18 cellular contexts compared by ENCODE assay signal in the genomic region with DNA sequence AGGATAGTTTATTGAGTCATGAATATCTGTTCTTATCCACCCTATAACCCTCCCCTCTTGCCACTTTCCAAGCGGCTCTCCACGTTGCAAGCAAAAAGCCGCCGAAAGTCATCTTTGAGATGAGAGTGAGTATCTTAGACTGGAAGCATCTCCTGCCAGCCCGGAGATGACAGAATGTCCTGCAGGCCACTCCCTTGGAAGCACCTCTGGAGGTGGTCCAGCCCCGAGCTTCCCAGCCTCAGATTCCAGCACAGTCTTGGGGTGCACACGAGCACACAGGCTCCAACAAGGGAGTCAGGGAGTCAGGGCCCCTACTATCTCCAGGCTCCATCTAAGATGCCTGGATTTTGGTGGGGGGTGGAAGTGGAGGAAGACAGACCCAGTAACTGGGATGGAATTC. TPM values are rescaled to one million over a fixed set of nuclear protein-coding genes. Genes with fewer than 3 reads are reported as not detected.
DNase-seq lines count a peak whose midpoint lies in the region; ATAC-seq and TF ChIP-seq lines count a peak whose summit lies in the region.
"Had no signal": no experiment of that assay in that cellular context is flagged by ENCODE, and none has a peak within 500 bp of the region (broad histone marks: within the 10 kb centered on the region; RNA-seq: fewer than 3 reads in every experiment).

No MANE protein-coding gene starts in this region.

- in situ Hi-C loops in mammary epithelial cell (cut with MboI; ENCODE audit: low sequenced_read_pairs in 2 of 2) = loop anchor here (10.0 kb wide), 2 partner anchors 148 to 158 kb away; a partner anchor contains a TSS

- no peaks in the 10 kb centered on the region for H3K79me2 ChIP-seq in mammary epithelial cell (ENCODE audit: insufficient read depth, low read length)

- CTCF ChIA-PET in mammary epithelial cell (lab: Charles Lee; ENCODE audit: low non-redundant PET) = no interaction called here

- H3K4me1 ChIP-seq in left ventricle myocardium inferior (peaks cover 41% of the 10 kb centered on the region), vagina (peaks cover 39% of the 10 kb centered on the region), mammary epithelial cell (ENCODE audit: insufficient read depth, low read length) (peaks cover 5% of the 10 kb centered on the region)

- H4K20me1 ChIP-seq in mammary epithelial cell (ENCODE audit: insufficient read depth, low read length) = no peaks in the 10 kb centered on the region
- H4K20me1 ChIP-seq: BLaER1 had no signal

- H3K36me3 Mint-ChIP-seq in chondrocyte (ENCODE audit: low read depth) (no peaks in the 10 kb centered on the region), nephron (ENCODE audit: low read depth) (no peaks in the 10 kb centered on the region)
- H3K36me3 Mint-ChIP-seq: CD8-positive, alpha-beta T cell had no signal

- H3K27me3 Mint-ChIP-seq in chondrocyte (ENCODE audit: low read depth) = no peaks in the 10 kb centered on the region
- H3K27me3 Mint-ChIP-seq in nephron (ENCODE audit: low read depth) = peaks cover 32% of the 10 kb centered on the region

- DNase-seq in left ventricle myocardium inferior (no peak), Right ventricle myocardium superior (no peak), chondrocyte (ENCODE audit: low spot score) (no peak), vagina (ENCODE audit: extremely low spot score in 2 of 2) (no peak), mammary epithelial cell (no peak)
- no peak for DNase-seq in activated naive CD4-positive, alpha-beta T cell (lab: John Stamatoyannopoulos, UW)
- DNase-seq: CD8-positive, alpha-beta T cell; DMS79; HCEC 1CT; NCI-H1436; NCI-H2029 treated with DMSO at 0.1 percent for 48 hours; NCI-H774; SHP77 had no signal

- H3K4me1 Mint-ChIP-seq in chondrocyte (ENCODE audit: low read depth) = peaks cover 83% of the 10 kb centered on the region
- H3K4me1 Mint-ChIP-seq in nephron = peaks cover 46% of the 10 kb centered on the region

- intact Hi-C loops in left ventricle myocardium inferior (cut with micrococcal nuclease) (loop anchor here (10.0 kb wide), 1 partner anchor 158 kb away; a partner anchor contains a TSS), Right ventricle myocardium superior (cut with DNase I) (loop anchor here (10.0 kb wide), 1 partner anchor 128 kb away; no protein-coding TSS in a partner anchor), vagina (cut with DNase I) (no loop called here), mammary epithelial cell (cut with micrococcal nuclease) (no loop called here)

- H3K27ac Mint-ChIP-seq in chondrocyte (ENCODE audit: unreplicated experiment) (peak overlapping the region; percentile 91), nephron (peak overlapping the region in 2 of 3 experiments; percentile 33 to 60)
- H3K27ac Mint-ChIP-seq: CD8-positive, alpha-beta T cell had no signal

- no peak overlapping the region for H3K4me2 ChIP-seq in mammary epithelial cell (ENCODE audit: insufficient read depth, low read depth, low read length)
- H3K4me2 ChIP-seq: KMS-11 had no signal

- H3K4me3 Mint-ChIP-seq in chondrocyte (ENCODE audit: unreplicated experiment) (no peak overlapping the region), nephron (no peak overlapping the region)
- H3K4me3 Mint-ChIP-seq: CD8-positive, alpha-beta T cell had no signal

- no peak overlapping the region for H2AFZ ChIP-seq in mammary epithelial cell (ENCODE audit: low read depth, low read length)

- no peak for ATAC-seq in Right ventricle myocardium superior (ENCODE audit: poor library complexity)
- ATAC-seq in GM21619 (IDR thresholded peaks at IDR 0.05; ENCODE audit: unreplicated experiment) = no peak
- ATAC-seq: CD8-positive, alpha-beta T cell had no signal

- BruUV-seq in mammary epithelial cell (replicated peaks; lab: Mats Ljungman, UMichigan) = no TSS peak

- H3K9ac ChIP-seq in mammary epithelial cell (ENCODE audit: insufficient read depth, low read length) = no peak overlapping the region
- H3K9ac ChIP-seq: BLaER1, KMS-11 had no signal

- TF ChIP-seq POLR2A in vagina (IDR thresholded peaks at IDR 0.05) = no peak

- H3K27me3 ChIP-seq in left ventricle myocardium inferior (ENCODE audit: low read depth) = peaks cover 55% of the 10 kb centered on the region
- no peaks in the 10 kb centered on the region for H3K27me3 ChIP-seq in vagina
- no peaks in the 10 kb centered on the region for H3K27me3 ChIP-seq in mammary epithelial cell (ENCODE audit: insufficient read depth, low read length)

- TF ChIP-seq CTCF in left ventricle myocardium inferior (IDR thresholded peaks at IDR 0.05; ENCODE audit: borderline replicate concordance) = no peak
- no peak for TF ChIP-seq CTCF in chondrocyte (IDR thresholded peaks at IDR 0.05)
- TF ChIP-seq CTCF in nephron (IDR thresholded peaks at IDR 0.05; ENCODE audit: unreplicated experiment in 3 of 3) = no peak
- no peak for TF ChIP-seq CTCF in vagina (IDR thresholded peaks at IDR 0.05)
- TF ChIP-seq CTCF in mammary epithelial cell (conservative IDR thresholded peaks at IDR 0.05 in 1 of 2, IDR thresholded peaks at IDR 0.05 in 1 of 2; ENCODE audit: extremely low read depth in 1 of 2, insufficient read depth in 1 of 2, low read depth in 1 of 2, low read length in 2 of 2) = no peak

- H3K27ac ChIP-seq in left ventricle myocardium inferior (replicated peaks) = peak overlapping the region; percentile 54
- H3K27ac ChIP-seq in vagina = peak overlapping the region; percentile 56
- H3K27ac ChIP-seq in mammary epithelial cell (ENCODE audit: insufficient read depth, low read depth, low read length) = no peak overlapping the region
- H3K27ac ChIP-seq: BLaER1, KMS-11 had no signal

- dilution Hi-C loops in mammary epithelial cell (cut with HindIII; ENCODE audit: low sequenced_read_pairs) = no loop called here

- H3K9me3 ChIP-seq in left ventricle myocardium inferior (replicated peaks) = no peaks in the 10 kb centered on the region
- no peaks in the 10 kb centered on the region for H3K9me3 ChIP-seq in vagina
- H3K9me3 ChIP-seq in mammary epithelial cell (replicated peaks; ENCODE audit: insufficient read depth, low read length) = no peaks in the 10 kb centered on the region
- H3K9me3 ChIP-seq: BLaER1 had no signal

- no peaks in the 10 kb centered on the region for H3K36me3 ChIP-seq in left ventricle myocardium inferior
- H3K36me3 ChIP-seq in vagina = no peaks in the 10 kb centered on the region
- no peaks in the 10 kb centered on the region for H3K36me3 ChIP-seq in mammary epithelial cell (ENCODE audit: insufficient read depth, low read length)
- H3K36me3 ChIP-seq: BLaER1 had no signal

- H3K4me3 ChIP-seq in left ventricle myocardium inferior = peak overlapping the region; percentile 17
- no peak overlapping the region for H3K4me3 ChIP-seq in vagina
- H3K4me3 ChIP-seq in mammary epithelial cell (replicated peaks in 1 of 3; ENCODE audit: insufficient read depth in 1 of 3, low read depth in 2 of 3, low read length in 3 of 3) = no peak overlapping the region
- H3K4me3 ChIP-seq: BLaER1 had no signal

- WGBS in mammary epithelial cell (ENCODE audit: low coverage, missing lambda C conversion rate) = 84% methylated on average over 7 of the region's 7 CpGs

- H3K9me3 Mint-ChIP-seq in chondrocyte (ENCODE audit: low read depth) = no peaks in the 10 kb centered on the region
- no peaks in the 10 kb centered on the region for H3K9me3 Mint-ChIP-seq in nephron
- H3K9me3 Mint-ChIP-seq: CD8-positive, alpha-beta T cell had no signal

RNA-seq across cellular contexts. Expression of a gene that starts 5.5 kb away (rescaled TPM):
- total RNA-seq in left ventricle myocardium inferior (51.6 TPM), Right ventricle myocardium superior (33.2 TPM), chondrocyte (8,224 to 15,554 TPM (median 15,093 TPM) in 3 replicates), vagina (38.3 TPM), mammary epithelial cell (under 1 TPM in 1 of 2 donors, not detected in 1; 0.50 TPM)
- not detected for polyA plus RNA-seq in mammary epithelial cell
- polyA minus RNA-seq in mammary epithelial cell = not detected
- total RNA-seq: CD8-positive, alpha-beta T cell; NCI-H460 had no signal

Comparison
In these comparisons a context has a peak if more than half of its experiments do, and no peak if none do; other contexts are left out.
1. RNA of a gene that starts 5.5 kb away (total RNA-seq): 8,224 to 15,554 TPM in chondrocyte; 51.6 TPM in left ventricle myocardium inferior (single experiment), 38.3 TPM in vagina (single experiment), 33.2 TPM in Right ventricle myocardium superior (single experiment) and 0.50 TPM in mammary epithelial cell; every median in the first group is over 100 times any median in the second.
2. intact Hi-C loops: an anchor here in left ventricle myocardium inferior (10.0 kb wide) and Right ventricle myocardium superior (10.0 kb wide); none called in vagina and mammary epithelial cell.